20 cellular contexts compared by ENCODE assay signal in the genomic region with DNA sequence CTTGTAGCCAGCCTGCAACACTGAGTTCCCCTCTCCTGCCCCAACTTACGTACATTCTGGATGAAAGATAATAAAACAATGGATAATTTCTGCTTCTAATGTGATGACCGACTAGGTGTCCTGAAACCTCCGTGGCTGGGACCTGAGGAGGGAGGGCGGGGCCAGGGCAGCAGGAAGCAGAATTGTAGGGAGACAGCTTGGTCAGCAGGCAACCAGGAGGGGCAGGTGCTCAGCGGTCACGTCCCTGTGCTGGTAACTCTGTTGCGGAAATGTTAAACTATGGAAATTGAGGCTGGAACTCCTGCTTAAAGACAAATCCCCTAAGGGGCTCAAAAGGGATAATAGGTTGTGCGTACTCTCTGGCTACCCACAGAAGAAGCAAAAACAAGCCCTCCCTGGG.
DNase-seq lines count a peak whose midpoint lies in the region; ATAC-seq lines count a peak whose summit lies in the region.
"Had no signal": no experiment of that assay in that cellular context is flagged by ENCODE, and none has a peak within 500 bp of the region (broad histone marks: within the 10 kb centered on the region; RNA-seq: fewer than 3 reads in every experiment).

No MANE protein-coding gene starts in this region.

- DNase-seq in activated CD8-positive, alpha-beta memory T cell treated with anti-CD3 and anti-CD28 coated beads for 24 hours = peak; percentile 40
- DNase-seq in activated CD8-positive, alpha-beta memory T cell treated with anti-CD3 and anti-CD28 coated beads, Interleukin-2, amount 50 U/mL, for 48 hours = no peak
- DNase-seq in D341Med (ENCODE audit: low spot score) (peak; percentile 5), islet precursor cell (peak; percentile 25), NCI-H1092 (lab: John Stamatoyannopoulos, UW) (no peak)
- DNase-seq in stimulated activated CD8-positive, alpha-beta memory T cell treated with anti-CD3 and anti-CD28 coated beads, Interleukin-4, amount 100 ng/mL, for 48 hours = peak; percentile 3
- DNase-seq: 8988T, ACHN, C1 segment of cervical spinal cord, Caco-2, DMS 273 treated with DMSO at 0.1 percent for 48 hours, DMS79, EL, GDM1, GOT3, HFFc6 had no signal

- no peak for ATAC-seq in HG02981 (IDR thresholded peaks at IDR 0.05; ENCODE audit: unreplicated experiment)
- ATAC-seq: A549; CD8-positive, alpha-beta T cell; GM12878 had no signal

Comparison
In these comparisons a context has a peak if more than half of its experiments do, and no peak if none do; other contexts are left out.
1. DNase-seq: peak in activated CD8-positive, alpha-beta memory T cell treated with anti-CD3 and anti-CD28 coated beads for 24 hours (single experiment), D341Med (single experiment), islet precursor cell (single experiment) and stimulated activated CD8-positive, alpha-beta memory T cell treated with anti-CD3 and anti-CD28 coated beads, Interleukin-4, amount 100 ng/mL, for 48 hours (single experiment); none in activated CD8-positive, alpha-beta memory T cell treated with anti-CD3 and anti-CD28 coated beads, Interleukin-2, amount 50 U/mL, for 48 hours (single experiment) and NCI-H1092 (single experiment).